12 cellular contexts compared by ENCODE assay signal in genomic region chr1:35546614-35547013, GRCh38. TPM values are rescaled to one million over a fixed set of nuclear protein-coding genes. Genes with fewer than 3 reads are reported as not detected.
"Had no signal": no experiment of that assay in that cellular context is flagged by ENCODE, and none has a peak within 500 bp of the region (broad histone marks: within the 10 kb centered on the region; RNA-seq: fewer than 3 reads in every experiment).

No MANE protein-coding gene starts in this region.

- FAIRE-seq: H1, H54 had no signal

- H3K27ac ChIP-seq: GM23248 had no signal

- H2AFZ ChIP-seq: GM23248, GM23338 had no signal

- DNase-seq: GM23248, GOT3, H7, H9, HCEC 1CT, HFFc6 had no signal

- H3K4me2 ChIP-seq: GM23338 had no signal

- H3K4me3 ChIP-seq: GM23248, GM23338, HAP-1 had no signal

- H3K9me3 ChIP-seq: HAP-1 had no signal

- ATAC-seq: GM23338, HCT116 had no signal

- H3K9ac ChIP-seq: GM23248 had no signal

RNA-seq across cellular contexts. Expression of gene TFAP2E, which starts 26.5 kb away (rescaled TPM):
- total RNA-seq: GM23248, H4 had no signal
